13 cellular contexts compared by ENCODE assay signal in genomic region chr9:112546149-112547012, GRCh38. TPM values are rescaled to one million over a fixed set of nuclear protein-coding genes. Genes with fewer than 3 reads are reported as not detected.
DNase-seq lines count a peak whose midpoint lies in the region; ATAC-seq, FAIRE-seq and TF ChIP-seq lines count a peak whose summit lies in the region.
"Had no signal": no experiment of that assay in that cellular context is flagged by ENCODE, and none has a peak within 500 bp of the region (broad histone marks: within the 10 kb centered on the region; RNA-seq: fewer than 3 reads in every experiment).

No MANE protein-coding gene starts in this region.

- H3K23ac ChIP-seq in H1 (ENCODE audit: insufficient read length), result no peak overlapping the region

- peak overlapping the region; percentile 66; the same call in 1 of the 2 replicates for H2AK5ac ChIP-seq in H1 (ENCODE audit: low read depth, low read length)

- peak overlapping the region; percentile 43; the same call in 1 of the 2 replicates for H2BK20ac ChIP-seq in H1 (ENCODE audit: low read length)

- peak overlapping the region in 1 of 2 experiments; percentile 29; a peak in 2 of 4 replicates for H3K4me2 ChIP-seq in H1 (ENCODE audit: insufficient read depth in 1 of 2, low read depth in 2 of 2, low read length in 2 of 2)
- H3K4me2 ChIP-seq: A549 had no signal

- 57% methylated on average over 4 of the region's 4 CpGs; no CpG with 5 or more reads in 1 of the 2 experiments for WGBS in H1 (ENCODE audit: extremely low coverage in 1 of 2, insufficient coverage in 1 of 2, insufficient read length in 1 of 2, insufficient replicate concordance in 2 of 2, low coverage in 1 of 2, low lambda C conversion rate in 2 of 2, missing lambda C conversion rate in 1 of 2), 2 experiments

- ATAC-seq in activated CD4-positive, alpha-beta T cell treated with anti-CD3 and anti-CD28 coated beads for 36 hours, result peak; percentile 92
- ATAC-seq in GM21528 (IDR thresholded peaks at IDR 0.05; ENCODE audit: low FRiP score, unreplicated experiment), result no peak
- no peak for ATAC-seq in GM18867 (IDR thresholded peaks at IDR 0.05; ENCODE audit: unreplicated experiment)
- ATAC-seq: A549 had no signal

- no peak overlapping the region; the same call in 1 of the 2 replicates for H3K27ac ChIP-seq in H1 (ENCODE audit: low read depth, low read length)
- H3K27ac ChIP-seq: A549 had no signal

- no peaks in the 10 kb centered on the region for H3K9me3 Mint-ChIP-seq in activated CD4-positive, alpha-beta T cell treated with anti-CD3 and anti-CD28 coated beads for 36 hours (ENCODE audit: low read depth)
- H3K9me3 Mint-ChIP-seq: type B pancreatic cell had no signal

- peak overlapping the region; percentile 29 for H3K27ac Mint-ChIP-seq in activated CD4-positive, alpha-beta T cell treated with anti-CD3 and anti-CD28 coated beads for 36 hours
- H3K27ac Mint-ChIP-seq: type B pancreatic cell had no signal

- DNase-seq in activated CD4-positive, alpha-beta T cell treated with anti-CD3 and anti-CD28 coated beads for 36 hours, result peak; percentile 10
- DNase-seq in activated CD4-positive, alpha-beta T cell treated with anti-CD3 and anti-CD28 coated beads, Interleukin-2, amount 50 U/mL, for 4 hours, result no peak
- DNase-seq in NCI-H69 (lab: John Stamatoyannopoulos, UW), result peak; percentile 29
- no peak for DNase-seq in H1 (ENCODE audit: low read depth in 1 of 2, low spot score in 2 of 2)
- DNase-seq in renal cortical epithelial cell (ENCODE audit: low read depth), result peak; percentile 81
- DNase-seq in effector CD4-positive, alpha-beta T cell, result no peak
- DNase-seq: dorsolateral prefrontal cortex, GF-D8, NCI-H345 had no signal

- no peak overlapping the region for H4K8ac ChIP-seq in H1 (ENCODE audit: extremely low read depth, insufficient read depth, low read length)

- no peak for FAIRE-seq in H1 (lab: Jason Lieb, UNC)
- FAIRE-seq: A549 had no signal

- H3K4me3 ChIP-seq in H1 (ENCODE audit: extremely low read depth in 1 of 4, insufficient read depth in 2 of 4, low read depth in 3 of 4, low read length in 4 of 4), result no peak overlapping the region
- H3K4me3 ChIP-seq: A549, dorsolateral prefrontal cortex had no signal

- H3K27me3 ChIP-seq in H1 (replicated peaks in 1 of 4; ENCODE audit: control insufficient read depth in 3 of 4, extremely low read depth in 1 of 4, insufficient read depth in 3 of 4, low read length in 3 of 4), result no peaks in the 10 kb centered on the region
- H3K27me3 ChIP-seq: dorsolateral prefrontal cortex had no signal

- no peak overlapping the region for H3K4me3 Mint-ChIP-seq in activated CD4-positive, alpha-beta T cell treated with anti-CD3 and anti-CD28 coated beads for 36 hours
- H3K4me3 Mint-ChIP-seq: type B pancreatic cell had no signal

- no peaks in the 10 kb centered on the region for H3K27me3 Mint-ChIP-seq in activated CD4-positive, alpha-beta T cell treated with anti-CD3 and anti-CD28 coated beads for 36 hours
- H3K27me3 Mint-ChIP-seq: type B pancreatic cell had no signal

- no peak overlapping the region for H3K9ac ChIP-seq in H1 (replicated peaks in 1 of 4; ENCODE audit: extremely low read depth in 1 of 4, low read depth in 3 of 4, low read length in 3 of 4)

- TF ChIP-seq POLR2A in H1 (IDR thresholded peaks at IDR 0.05; ENCODE audit: control extremely low read depth in 1 of 2, low read depth in 2 of 2, low read length in 2 of 2), result no peak

- peak overlapping the region; percentile 75; the same call in 1 of the 2 replicates for H2BK5ac ChIP-seq in H1 (ENCODE audit: low read depth, low read length)

- H3K14ac ChIP-seq in H1 (ENCODE audit: insufficient read length), result no peak overlapping the region

- no peak for TF ChIP-seq EP300 in H1 (IDR thresholded peaks at IDR 0.05; ENCODE audit: borderline replicate concordance in 1 of 2, low read depth in 2 of 2, low read length in 2 of 2)

- no peak overlapping the region for H3K56ac ChIP-seq in H1 (replicated peaks; ENCODE audit: insufficient read length, low read depth, low read length)

- intact Hi-C loops in activated CD4-positive, alpha-beta T cell treated with anti-CD3 and anti-CD28 coated beads for 36 hours (cut with DNase I, micrococcal nuclease), result no loop called here

- peak overlapping the region; percentile 89; the same call in 1 of the 2 replicates for H2BK12ac ChIP-seq in H1 (ENCODE audit: low read depth, low read length)

- POLR2A ChIA-PET in activated CD4-positive, alpha-beta T cell treated with anti-CD3 and anti-CD28 coated beads for 36 hours (lab: Charles Lee), result no interaction called here
- POLR2A ChIA-PET in H1 (lab: Charles Lee; ENCODE audit: partially characterized antibody), result interaction anchor here (1.2 kb wide), 1 partner anchor 31 kb away, joined by 4 read pairs; no protein-coding TSS in a partner anchor

- CTCF ChIA-PET in activated CD4-positive, alpha-beta T cell treated with anti-CD3 and anti-CD28 coated beads for 36 hours (lab: Charles Lee), result no interaction called here
- CTCF ChIA-PET in H1 (lab: Charles Lee; ENCODE audit: partially characterized antibody), result interaction anchor here (0.8 to 1.1 kb wide), 2 partner anchors 28 to 94 kb away, joined by 3 to 4 read pairs; no protein-coding TSS in a partner anchor

- H3K4me1 Mint-ChIP-seq in activated CD4-positive, alpha-beta T cell treated with anti-CD3 and anti-CD28 coated beads for 36 hours, result peaks cover 14% of the 10 kb centered on the region

- peaks cover 6% of the 10 kb centered on the region for H3K79me1 ChIP-seq in H1 (ENCODE audit: low read depth, low read length)

- H2BK120ac ChIP-seq in H1 (replicated peaks; ENCODE audit: low read depth, low read length), result peak overlapping the region; percentile 68

- peak overlapping the region; percentile 36; the same call in 1 of the 2 replicates for H3K18ac ChIP-seq in H1 (ENCODE audit: extremely low read depth, low read length)

- no peak overlapping the region for H2AFZ ChIP-seq in H1 (ENCODE audit: low read length)

- peaks cover 11 to 21% (median 18%) of the 10 kb centered on the region in 4 experiments for H3K4me1 ChIP-seq in H1 (replicated peaks in 1 of 4; ENCODE audit: control insufficient read depth in 3 of 4, insufficient read depth in 4 of 4, low read length in 3 of 4)

- H3K4ac ChIP-seq in H1 (replicated peaks; ENCODE audit: insufficient read length, low read depth, low read length), result peak overlapping the region; percentile 95

- H4K5ac ChIP-seq in H1 (ENCODE audit: insufficient read length, low read depth, low read length), result peak overlapping the region; percentile 69

- no peak for TF ChIP-seq RAD21 in H1 (IDR thresholded peaks at IDR 0.05 in 1 of 2, conservative IDR thresholded peaks at IDR 0.05 in 1 of 2; ENCODE audit: low read depth in 2 of 2, low read length in 2 of 2)

- H4K91ac ChIP-seq in H1 (replicated peaks; ENCODE audit: insufficient read length, low read length), result peak overlapping the region; percentile 77

- peaks cover 3 to 82% of the 10 kb centered on the region in 2 experiments; a peak in 3 of 4 replicates for H3K79me2 ChIP-seq in H1 (ENCODE audit: control insufficient read depth in 1 of 2, insufficient read depth in 2 of 2, low read length in 2 of 2)

- peaks cover 6 to 9% of the 10 kb centered on the region in 2 experiments for H4K20me1 ChIP-seq in H1 (replicated peaks in 1 of 2; ENCODE audit: control insufficient read depth in 1 of 2, insufficient read depth in 2 of 2, low read length in 2 of 2)

- TF ChIP-seq CTCF in H1 (IDR thresholded peaks at IDR 0.05; ENCODE audit: control extremely low read depth in 1 of 3, insufficient read depth in 1 of 3, low read depth in 1 of 3, low read length in 3 of 3), result no peak

- H2BK15ac ChIP-seq in H1 (ENCODE audit: low read length), result no peak overlapping the region; the same call in 1 of the 2 replicates

- peaks cover 0 to 5% of the 10 kb centered on the region in 2 experiments; a peak in 2 of 4 replicates for H3K9me3 ChIP-seq in H1 (ENCODE audit: insufficient read depth in 2 of 2, low read depth in 1 of 2, low read length in 1 of 2)
- H3K9me3 ChIP-seq: A549 had no signal

- peaks cover 3% of the 10 kb centered on the region for H3K36me3 Mint-ChIP-seq in activated CD4-positive, alpha-beta T cell treated with anti-CD3 and anti-CD28 coated beads for 36 hours (ENCODE audit: low read depth)
- H3K36me3 Mint-ChIP-seq: type B pancreatic cell had no signal

- H3K36me3 ChIP-seq in H1 (ENCODE audit: control insufficient read depth in 2 of 4, insufficient read depth in 4 of 4, low read length in 3 of 4), result no peaks in the 10 kb centered on the region

- no peaks in the 10 kb centered on the region for H3K23me2 ChIP-seq in H1 (ENCODE audit: low read depth, low read length)

TF ChIP-seq in H1, 55 proteins besides CTCF, POLR2A, EP300 and RAD21:
- no peak for TF ChIP-seq RFX5 (IDR thresholded peaks at IDR 0.05; ENCODE audit: borderline replicate concordance, low read depth, low read length)
- no peak for TF ChIP-seq KDM1A (IDR thresholded peaks at IDR 0.05; ENCODE audit: borderline replicate concordance, low read length)
- no peak for TF ChIP-seq TCF12 (IDR thresholded peaks at IDR 0.05; ENCODE audit: low read depth, low read length)
- TF ChIP-seq SRF (IDR thresholded peaks at IDR 0.05; ENCODE audit: low read depth, low read length), result peak; percentile 86
- TF ChIP-seq POLR2AphosphoS5 (IDR thresholded peaks at IDR 0.05; ENCODE audit: low read depth, low read length), result no peak

RNA-seq across cellular contexts. Expression of gene KIAA1958, which starts 59.8 kb away (rescaled TPM):
- 10 to 100 TPM in 1 of 2 experiments, 1 to 10 TPM in 1; 9.7 to 13.0 TPM for total RNA-seq in activated CD4-positive, alpha-beta T cell treated with anti-CD3 and anti-CD28 coated beads for 36 hours
- 39.9 and 43.8 TPM in 2 replicates for total RNA-seq in H1 (2021; fragmentation: NEBNext Ultra II Directional; extraction: Animal tissue kit (Norgen Biotek cat#: 25700))
- 11.4 and 13.1 TPM in 2 replicates for polyA plus RNA-seq in H1 (2011; rRNA removed)
- 10.4 TPM for polyA plus RNA-seq in H1 (2011; cell fraction: cytosol; rRNA removed)
- polyA plus RNA-seq in H1 (2011; cell fraction: nucleus; rRNA removed), result 30.5 TPM
- polyA plus RNA-seq in H1 (2012, experiment 1 of 2), result 9.7 to 16.0 TPM (median 13.3 TPM) in 4 replicates
- polyA plus RNA-seq in H1 (2012, experiment 2 of 2), result 1.6 TPM
- polyA plus RNA-seq in H1 (2013, experiment 1 of 2), result 11.6 TPM
- 11.6 TPM for polyA plus RNA-seq in H1 (2013, experiment 2 of 2)
- polyA minus RNA-seq in H1 (2011; rRNA and poly(A)+ RNA removed), result 136 and 138 TPM in 2 replicates
- 46.7 TPM for polyA minus RNA-seq in H1 (2011; cell fraction: cytosol; rRNA and poly(A)+ RNA removed)
- polyA minus RNA-seq in H1 (2011; cell fraction: nucleus; rRNA and poly(A)+ RNA removed), result 123 TPM
- total RNA-seq in renal cortical epithelial cell, result 4.2 and 21.8 TPM in 2 replicates

Comparison
In these comparisons a context has a peak if more than half of its experiments do, and no peak if none do; other contexts are left out.
1. DNase-seq: peak in activated CD4-positive, alpha-beta T cell treated with anti-CD3 and anti-CD28 coated beads for 36 hours (single experiment), NCI-H69 (single experiment) and renal cortical epithelial cell (single experiment); none in activated CD4-positive, alpha-beta T cell treated with anti-CD3 and anti-CD28 coated beads, Interleukin-2, amount 50 U/mL, for 4 hours (0 of 2), H1 (0 of 2) and effector CD4-positive, alpha-beta T cell (single experiment).